Comparison of ENCODE assay signal across 11 cellular contexts in genomic region chr17:65584604-65585521, GRCh38. TPM values are rescaled to one million over a fixed set of nuclear protein-coding genes. Genes with fewer than 3 reads are reported as not detected.
A peak's percentile ranks its signal among the peaks of the same experiment; 100 is the strongest.
DNase-seq lines count a peak whose midpoint lies in the region; ATAC-seq and TF ChIP-seq lines count a peak whose summit lies in the region.
"Had no signal": no experiment of that assay in that cellular context is flagged by ENCODE, and none has a peak within 500 bp of the region (broad histone marks: within the 10 kb centered on the region; RNA-seq: fewer than 3 reads in every experiment).

No MANE protein-coding gene starts in this region.

- H3K36me3 ChIP-seq in vagina: no peaks in the 10 kb centered on the region

- TF ChIP-seq POLR2A in vagina (IDR thresholded peaks at IDR 0.05): no peak

- H3K27ac Mint-ChIP-seq in activated naive CD4-positive, alpha-beta T cell treated with anti-CD3 and anti-CD28 coated beads, Interleukin-2, amount 50 U/mL, for 72 hours: peak overlapping the region; percentile 12 to 68
- H3K27ac Mint-ChIP-seq in activated T-cell treated with anti-CD3 and anti-CD28 coated beads, Interleukin-2, amount 50 U/mL, for 72 hours: no peak overlapping the region
- H3K27ac Mint-ChIP-seq: mesothelial cell of epicardium had no signal

- peaks cover 0 to 13% of the 10 kb centered on the region in 2 donors for H3K36me3 Mint-ChIP-seq in activated naive CD4-positive, alpha-beta T cell treated with anti-CD3 and anti-CD28 coated beads, Interleukin-2, amount 50 U/mL, for 72 hours
- H3K36me3 Mint-ChIP-seq in activated T-cell treated with anti-CD3 and anti-CD28 coated beads, Interleukin-2, amount 50 U/mL, for 72 hours (ENCODE audit: insufficient read depth in 2 of 2): no peaks in the 10 kb centered on the region
- H3K36me3 Mint-ChIP-seq: mesothelial cell of epicardium had no signal

- DNase-seq in activated naive CD4-positive, alpha-beta T cell treated with anti-CD3 and anti-CD28 coated beads, Interleukin-2, amount 50 U/mL, for 72 hours (ENCODE audit: low spot score in 2 of 2): peak in 1 of 2 donors; percentile 27
- no peak for DNase-seq in activated naive CD4-positive, alpha-beta T cell (lab: John Stamatoyannopoulos, UW)
- peak in 1 of 2 donors; percentile 12 for DNase-seq in activated T-cell treated with anti-CD3 and anti-CD28 coated beads, Interleukin-2, amount 50 U/mL, for 72 hours
- DNase-seq in left cardiac atrium (no peak), vagina (ENCODE audit: extremely low spot score in 2 of 2) (no peak), NAMALWA (ENCODE audit: low spot score) (no peak), germinal center (ENCODE audit: low spot score) (no peak)
- DNase-seq: SHP77 treated with DMSO at 0.1 percent for 48 hours; stimulated activated CD4-positive, alpha-beta T cell treated with anti-CD3 and anti-CD28 coated beads, Interleukin-12 subunit alpha, Interleukin-12 subunit beta, amount 100 ng/mL, for 4 hours had no signal

- peaks cover 55% of the 10 kb centered on the region for H3K4me1 Mint-ChIP-seq in activated T-cell treated with anti-CD3 and anti-CD28 coated beads, Interleukin-2, amount 50 U/mL, for 72 hours (ENCODE audit: low read depth)

- H3K27me3 ChIP-seq in vagina: no peaks in the 10 kb centered on the region

- peaks cover 52% of the 10 kb centered on the region for H3K4me1 ChIP-seq in vagina

- intact Hi-C loops in left cardiac atrium (cut with DNase I) (no loop called here), vagina (cut with DNase I) (no loop called here)

- no peaks in the 10 kb centered on the region for H3K9me3 ChIP-seq in vagina

- peak overlapping the region; percentile 19 for H3K27ac ChIP-seq in vagina

- TF ChIP-seq CTCF in vagina (IDR thresholded peaks at IDR 0.05): no peak

- no peaks in the 10 kb centered on the region for H3K27me3 Mint-ChIP-seq in activated T-cell treated with anti-CD3 and anti-CD28 coated beads, Interleukin-2, amount 50 U/mL, for 72 hours (ENCODE audit: low read depth)

- no peak overlapping the region for H3K4me3 Mint-ChIP-seq in activated T-cell treated with anti-CD3 and anti-CD28 coated beads, Interleukin-2, amount 50 U/mL, for 72 hours
- H3K4me3 Mint-ChIP-seq: mesothelial cell of epicardium had no signal

- H3K4me3 ChIP-seq in vagina: no peak overlapping the region

- H3K9me3 Mint-ChIP-seq in activated naive CD4-positive, alpha-beta T cell treated with anti-CD3 and anti-CD28 coated beads, Interleukin-2, amount 50 U/mL, for 72 hours: peaks cover 0 to 9% of the 10 kb centered on the region in 2 donors
- no peaks in the 10 kb centered on the region for H3K9me3 Mint-ChIP-seq in activated T-cell treated with anti-CD3 and anti-CD28 coated beads, Interleukin-2, amount 50 U/mL, for 72 hours
- H3K9me3 Mint-ChIP-seq: mesothelial cell of epicardium had no signal

- ATAC-seq in activated naive CD4-positive, alpha-beta T cell treated with anti-CD3 and anti-CD28 coated beads, Interleukin-2, amount 50 U/mL, for 72 hours: peak; percentile 70 to 93
- peak; percentile 88 to 93 for ATAC-seq in activated T-cell treated with anti-CD3 and anti-CD28 coated beads, Interleukin-2, amount 50 U/mL, for 72 hours (replicated peaks in 1 of 2)
- ATAC-seq in left cardiac atrium (peak; percentile 24 to 82), GM19035 (IDR thresholded peaks at IDR 0.05; ENCODE audit: unreplicated experiment) (no peak)

RNA-seq across cellular contexts. Expression of gene AXIN2, which starts 23.4 kb away (rescaled TPM):
- 1 to 10 TPM in 1 of 2 donors, under 1 TPM in 1; 0.96 to 3.6 TPM for total RNA-seq in activated naive CD4-positive, alpha-beta T cell treated with anti-CD3 and anti-CD28 coated beads, Interleukin-2, amount 50 U/mL, for 72 hours
- total RNA-seq in activated T-cell treated with anti-CD3 and anti-CD28 coated beads, Interleukin-2, amount 50 U/mL, for 72 hours: 1 to 10 TPM; 5.9 to 6.9 TPM
- total RNA-seq in left cardiac atrium (10 to 100 TPM; 16.4 to 28.5 TPM), vagina (17.9 TPM)
